Comparison of ENCODE assay signal across 21 cellular contexts in the genomic region with DNA sequence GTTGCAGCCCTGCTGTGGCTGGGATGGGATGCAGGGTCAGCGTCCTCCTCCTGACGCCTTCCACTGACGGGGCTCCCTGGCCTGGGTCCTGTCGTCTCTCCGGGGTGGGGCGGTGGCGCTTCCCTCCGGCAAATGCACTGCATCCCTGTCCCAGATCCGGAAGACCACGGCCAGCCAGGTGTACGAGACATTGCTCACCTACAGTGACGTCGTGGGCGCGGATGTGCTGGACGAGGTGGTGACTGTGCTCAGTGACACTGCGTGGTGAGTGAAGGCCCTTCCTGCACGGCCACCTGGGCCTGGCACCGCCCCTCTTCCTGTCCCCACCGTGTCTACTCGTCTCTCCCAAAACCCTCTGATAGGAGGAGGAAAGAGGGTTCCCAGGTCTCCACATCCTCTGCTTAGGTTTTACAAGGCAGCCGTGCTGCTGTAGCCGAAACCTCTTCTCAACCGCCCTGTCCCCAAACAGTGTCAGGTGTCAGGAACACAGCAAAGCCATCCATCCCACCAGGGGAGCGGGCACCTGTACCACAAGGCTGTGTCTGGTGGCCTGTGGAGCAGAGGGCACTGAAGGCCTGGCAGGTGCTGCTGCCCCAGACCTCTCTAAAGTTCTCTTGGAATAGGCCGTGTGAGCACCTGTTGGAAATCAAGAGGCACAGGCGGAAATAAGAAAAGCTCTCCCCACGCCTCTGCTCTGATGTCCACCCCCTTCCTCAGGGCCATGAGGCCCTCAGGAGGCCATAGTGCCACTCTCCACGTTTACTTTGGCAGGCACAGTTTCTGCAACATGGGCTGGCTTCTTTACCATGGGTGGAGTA.
DNase-seq lines count a peak whose midpoint lies in the region; ATAC-seq and TF ChIP-seq lines count a peak whose summit lies in the region.
"Had no signal": no experiment of that assay in that cellular context is flagged by ENCODE, and none has a peak within 500 bp of the region (broad histone marks: within the 10 kb centered on the region; RNA-seq: fewer than 3 reads in every experiment).

No MANE protein-coding gene starts in this region.

- H3K27me3 ChIP-seq in RWPE2 (ENCODE audit: insufficient read depth, poor library complexity, severe bottlenecking) = no peaks in the 10 kb centered on the region
- no peaks in the 10 kb centered on the region for H3K27me3 ChIP-seq in left lung
- no peaks in the 10 kb centered on the region for H3K27me3 ChIP-seq in psoas muscle (ENCODE audit: insufficient read depth in 3 of 3, low read length in 2 of 3)
- H3K27me3 ChIP-seq in vagina = no peaks in the 10 kb centered on the region
- H3K27me3 ChIP-seq: thyroid gland had no signal

- H3K27ac ChIP-seq in RWPE2 (ENCODE audit: poor library complexity, severe bottlenecking) (no peak overlapping the region), left lung (no peak overlapping the region), psoas muscle (no peak overlapping the region), vagina (no peak overlapping the region)
- H3K27ac ChIP-seq: PC-9, thyroid gland had no signal

- TF ChIP-seq CTCF in RWPE2 (IDR thresholded peaks at IDR 0.05; ENCODE audit: poor library complexity, severe bottlenecking) (no peak), left lung (IDR thresholded peaks at IDR 0.05) (no peak), psoas muscle (IDR thresholded peaks at IDR 0.05) (no peak), vagina (IDR thresholded peaks at IDR 0.05) (no peak)

- H3K4me3 ChIP-seq in RWPE2 (ENCODE audit: severe bottlenecking) = no peak overlapping the region
- no peak overlapping the region for H3K4me3 ChIP-seq in left lung
- no peak overlapping the region for H3K4me3 ChIP-seq in psoas muscle
- no peak overlapping the region for H3K4me3 ChIP-seq in vagina
- H3K4me3 ChIP-seq: PC-9, thyroid gland had no signal

- intact Hi-C loops in left lung (cut with DNase I) = no loop called here
- intact Hi-C loops in psoas muscle (cut with DNase I) = no loop called here
- intact Hi-C loops in vagina (cut with DNase I) = no loop called here

- ATAC-seq in RWPE2 (ENCODE audit: low read depth) = no peak
- ATAC-seq in left lung = peak; percentile 90
- ATAC-seq in psoas muscle = no peak
- ATAC-seq: activated T-cell treated with anti-CD3 and anti-CD28 coated beads, Interleukin-2, amount 50 U/mL, for 72 hours; stimulated activated naive B cell treated with anti-CD40 and anti-IgM and Interleukin-4, amounts not matched to agents 10 μg/mL and 1 μg/mL and 100 μg/mL, for 72 hours had no signal

- WGBS in psoas muscle, 3 donors = 86 to 90% (median 89%) methylated on average over 29 of the region's 29 CpGs

- H3K4me1 ChIP-seq in RWPE2 (ENCODE audit: insufficient read depth, poor library complexity, severe bottlenecking) = no peaks in the 10 kb centered on the region
- H3K4me1 ChIP-seq in left lung = no peaks in the 10 kb centered on the region
- H3K4me1 ChIP-seq in psoas muscle = no peaks in the 10 kb centered on the region
- H3K4me1 ChIP-seq in vagina = no peaks in the 10 kb centered on the region
- H3K4me1 ChIP-seq: thyroid gland had no signal

- H3K9me3 ChIP-seq in RWPE2 (ENCODE audit: severe bottlenecking) = no peaks in the 10 kb centered on the region
- H3K9me3 ChIP-seq in left lung = peaks cover 0 to 6% of the 10 kb centered on the region in 2 donors
- H3K9me3 ChIP-seq in psoas muscle = no peaks in the 10 kb centered on the region
- peaks cover 2% of the 10 kb centered on the region for H3K9me3 ChIP-seq in vagina
- H3K9me3 ChIP-seq: thyroid gland had no signal

- peak; percentile 14 for DNase-seq in activated CD8-positive, alpha-beta memory T cell treated with anti-CD3 and anti-CD28 coated beads, Interleukin-2, amount 50 U/mL, for 4 hours
- DNase-seq in activated CD8-positive, alpha-beta memory T cell treated with anti-CD3 and anti-CD28 coated beads, Interleukin-2, amount 50 U/mL, for 48 hours = no peak
- DNase-seq in RWPE2 (ENCODE audit: low spot score) (peak; percentile 58), left lung (peak; percentile 62 to 76), psoas muscle (peak; percentile 3 to 46), 8988T (no peak), HPDE6-E6E7 (ENCODE audit: extremely low spot score) (no peak), vagina (ENCODE audit: extremely low spot score in 2 of 2) (no peak)
- DNase-seq: activated CD4-positive, alpha-beta T cell treated with anti-CD3 and anti-CD28 coated beads, Interleukin-2, amount 50 U/mL, for 1 hour; activated T-cell treated with anti-CD3 and anti-CD28 coated beads, Interleukin-2, amount 50 U/mL, for 72 hours; amygdala; DMS153; effector CD8-positive, alpha-beta T cell; Kasumi-1; mammary epithelial cell; NCI-H1092 treated with DMSO at 0.1 percent for 48 hours; NCI-H748 treated with DMSO at 0.1 percent for 48 hours; PC-9; stimulated activated CD4-positive, alpha-beta T cell treated with anti-CD3 and anti-CD28 coated beads, Interleukin-15, amount 100 ng/mL, for 24 hours; stimulated activated naive B cell treated with anti-CD40 and anti-IgM and Interleukin-4, amounts not matched to agents 10 μg/mL and 1 μg/mL and 100 μg/mL, for 72 hours had no signal

- TF ChIP-seq POLR2A in vagina (IDR thresholded peaks at IDR 0.05) = no peak

- H3K36me3 ChIP-seq in RWPE2 (ENCODE audit: low read depth) (peaks cover 46% of the 10 kb centered on the region), left lung (peaks cover 0 to 99% of the 10 kb centered on the region in 2 donors), psoas muscle (ENCODE audit: insufficient read depth in 1 of 2, low read depth in 1 of 2) (peaks cover 0 to 73% of the 10 kb centered on the region in 2 donors), vagina (peaks cover 0 to 82% of the 10 kb centered on the region in 2 donors)

Comparison
In these comparisons a context has a peak if more than half of its experiments do, and no peak if none do; other contexts are left out.
1. DNase-seq: peak in activated CD8-positive, alpha-beta memory T cell treated with anti-CD3 and anti-CD28 coated beads, Interleukin-2, amount 50 U/mL, for 4 hours (single experiment), RWPE2 (single experiment), left lung (2 of 2) and psoas muscle (2 of 2); none in activated CD8-positive, alpha-beta memory T cell treated with anti-CD3 and anti-CD28 coated beads, Interleukin-2, amount 50 U/mL, for 48 hours (single experiment), 8988T (single experiment), HPDE6-E6E7 (single experiment) and vagina (0 of 2).